ENCODE assay signal across 18 cellular contexts in the genomic region with DNA sequence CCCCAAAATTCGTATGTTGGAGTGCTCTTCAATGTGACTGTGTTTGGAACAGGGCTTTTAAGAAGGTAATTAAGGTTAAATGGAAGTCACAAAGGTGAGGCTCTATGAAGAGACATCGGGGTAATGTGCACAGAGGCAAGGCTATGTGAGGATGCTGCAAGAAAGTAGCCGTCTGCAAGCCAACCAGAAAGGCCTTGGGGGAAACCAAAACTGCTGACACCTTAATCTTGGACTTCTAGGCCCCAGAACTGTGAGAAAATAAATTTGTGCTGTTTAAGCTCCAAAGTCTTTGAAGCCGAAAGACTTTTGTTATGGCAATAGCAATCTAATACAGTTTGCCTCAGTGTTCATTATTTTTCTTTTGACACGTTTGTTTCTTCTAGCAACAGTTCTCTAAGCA. TPM values are rescaled to one million over a fixed set of nuclear protein-coding genes. Genes with fewer than 3 reads are reported as not detected.
DNase-seq lines count a peak whose midpoint lies in the region; ATAC-seq and TF ChIP-seq lines count a peak whose summit lies in the region.
"Had no signal": no experiment of that assay in that cellular context is flagged by ENCODE, and none has a peak within 500 bp of the region (broad histone marks: within the 10 kb centered on the region; RNA-seq: fewer than 3 reads in every experiment).

No MANE protein-coding gene starts in this region.

- no peaks in the 10 kb centered on the region for H3K27me3 ChIP-seq in CD4-positive, alpha-beta T cell (ENCODE audit: control insufficient read depth, insufficient read depth, low read length)
- no peaks in the 10 kb centered on the region for H3K27me3 ChIP-seq in KMS-11 (ENCODE audit: insufficient read depth, low read depth)
- no peaks in the 10 kb centered on the region for H3K27me3 ChIP-seq in esophagus squamous epithelium

- no peak overlapping the region for H3K9ac ChIP-seq in KMS-11

- peak overlapping the region; percentile 9 for H3K4me3 Mint-ChIP-seq in CD4-positive, alpha-beta T cell
- H3K4me3 Mint-ChIP-seq in neural crest cell, result peak overlapping the region; percentile 57
- no peak overlapping the region for H3K4me3 Mint-ChIP-seq in chondrocyte (ENCODE audit: unreplicated experiment)
- H3K4me3 Mint-ChIP-seq: CD4-positive, alpha-beta memory T cell had no signal

- H3K27ac Mint-ChIP-seq in CD4-positive, alpha-beta T cell, result no peak overlapping the region
- H3K27ac Mint-ChIP-seq in neural crest cell (ENCODE audit: unreplicated experiment) (no peak overlapping the region), chondrocyte (ENCODE audit: unreplicated experiment) (no peak overlapping the region)
- H3K27ac Mint-ChIP-seq: IgD-negative memory B cell had no signal

- H3K36me3 Mint-ChIP-seq in CD4-positive, alpha-beta T cell (ENCODE audit: low read depth), result peaks cover 9% of the 10 kb centered on the region
- peaks cover 6% of the 10 kb centered on the region for H3K36me3 Mint-ChIP-seq in neural crest cell (ENCODE audit: low read depth)
- H3K36me3 Mint-ChIP-seq in chondrocyte (ENCODE audit: low read depth), result no peaks in the 10 kb centered on the region
- H3K36me3 Mint-ChIP-seq: IgD-negative memory B cell had no signal

- TF ChIP-seq CTCF in CD4-positive, alpha-beta T cell (IDR thresholded peaks at IDR 0.05), result no peak
- no peak for TF ChIP-seq CTCF in KMS-11 (conservative IDR thresholded peaks at IDR 0.05; ENCODE audit: low read depth, low read length)
- no peak for TF ChIP-seq CTCF in neural crest cell (conservative IDR thresholded peaks at IDR 0.05)
- TF ChIP-seq CTCF in chondrocyte (IDR thresholded peaks at IDR 0.05), result no peak
- no peak for TF ChIP-seq CTCF in esophagus squamous epithelium (IDR thresholded peaks at IDR 0.05)

- intact Hi-C loops in CD4-positive, alpha-beta T cell (cut with DNase I, micrococcal nuclease), result loop anchor here in 1 of 2 experiments (5.0 to 10.0 kb wide), 2 partner anchors 212 to 1140 kb away; a partner anchor contains a TSS
- intact Hi-C loops in esophagus squamous epithelium (cut with DNase I), result no loop called here

- H3K36me3 ChIP-seq in KMS-11 (ENCODE audit: insufficient read depth) (no peaks in the 10 kb centered on the region), esophagus squamous epithelium (no peaks in the 10 kb centered on the region)

- peaks cover 23% of the 10 kb centered on the region for H3K4me1 Mint-ChIP-seq in CD4-positive, alpha-beta T cell (ENCODE audit: low read depth)
- H3K4me1 Mint-ChIP-seq in neural crest cell (peaks cover 30% of the 10 kb centered on the region), chondrocyte (ENCODE audit: low read depth) (peaks cover 19% of the 10 kb centered on the region)

- WGBS in esophagus squamous epithelium, 2 donors, result 80 to 83% methylated on average over 5 of the region's 5 CpGs

- no peak for TF ChIP-seq POLR2A in esophagus squamous epithelium (IDR thresholded peaks at IDR 0.05)

- DNase-seq in CD4-positive, alpha-beta T cell, result no peak
- DNase-seq in RPMI8226 (peak; percentile 42), neural crest cell (ENCODE audit: low read depth, low spot score) (no peak), OCI-M2 (lab: John Stamatoyannopoulos, UW; ENCODE audit: unreplicated experiment) (no peak), chondrocyte (ENCODE audit: low spot score) (no peak), esophagus squamous epithelium (lab: John Stamatoyannopoulos, UW) (no peak)
- DNase-seq in stimulated activated CD4-positive, alpha-beta T cell treated with anti-CD3 and anti-CD28 coated beads, Interleukin-15, amount 100 ng/mL, for 24 hours, result no peak
- DNase-seq: ACHN; CD4-positive, alpha-beta memory T cell; DMS153; DMS79; GDM1; GOT3; H7 had no signal

- CTCF ChIA-PET in CD4-positive, alpha-beta T cell (lab: Charles Lee), result no interaction called here

- H3K79me2 ChIP-seq in KMS-11 (ENCODE audit: insufficient read depth, low read depth), result 0 out of 2 replicates have a peak, but pooled peaks cover 7% of the 10 kb centered on the region

- no peak overlapping the region for H3K4me3 ChIP-seq in KMS-11 (IDR thresholded peaks at IDR 0.05; ENCODE audit: insufficient read depth, low read depth, low read length)
- H3K4me3 ChIP-seq in esophagus squamous epithelium, result no peak overlapping the region

- H3K9me3 Mint-ChIP-seq in CD4-positive, alpha-beta T cell, result no peaks in the 10 kb centered on the region
- H3K9me3 Mint-ChIP-seq in neural crest cell, result no peaks in the 10 kb centered on the region
- H3K9me3 Mint-ChIP-seq in chondrocyte (ENCODE audit: low read depth), result no peaks in the 10 kb centered on the region
- H3K9me3 Mint-ChIP-seq: CD4-positive, alpha-beta memory T cell; IgD-negative memory B cell had no signal

- H2AFZ ChIP-seq in KMS-11 (ENCODE audit: low read depth), result peak overlapping the region; percentile 10; the same call in 1 of the 2 replicates

- H3K4me1 ChIP-seq in KMS-11 (ENCODE audit: low read depth, poor library complexity, severe bottlenecking) (peaks cover 35% of the 10 kb centered on the region), esophagus squamous epithelium (peaks cover 0 to 20% (median 0%) of the 10 kb centered on the region in 3 donors)

- no peak for ATAC-seq in CD4-positive, alpha-beta T cell (ENCODE audit: poor library complexity)
- ATAC-seq: HepG2 had no signal

- H3K9me3 ChIP-seq in CD4-positive, alpha-beta T cell (ENCODE audit: control insufficient read depth, low read length), result no peaks in the 10 kb centered on the region
- H3K9me3 ChIP-seq in esophagus squamous epithelium, result no peaks in the 10 kb centered on the region

- no peak overlapping the region for H3K27ac ChIP-seq in CD4-positive, alpha-beta T cell (ENCODE audit: low read depth, low read length)
- no peak overlapping the region; the same call in 1 of the 2 replicates for H3K27ac ChIP-seq in KMS-11
- no peak overlapping the region for H3K27ac ChIP-seq in esophagus squamous epithelium
- H3K27ac ChIP-seq: C4-2B had no signal

- peak overlapping the region; percentile 39; the same call in 1 of the 2 replicates for H3K4me2 ChIP-seq in KMS-11

- no peaks in the 10 kb centered on the region for H3K27me3 Mint-ChIP-seq in CD4-positive, alpha-beta T cell
- H3K27me3 Mint-ChIP-seq in neural crest cell (ENCODE audit: low read depth) (no peaks in the 10 kb centered on the region), chondrocyte (ENCODE audit: low read depth) (no peaks in the 10 kb centered on the region)
- H3K27me3 Mint-ChIP-seq: CD4-positive, alpha-beta memory T cell; IgD-negative memory B cell had no signal

- no peaks in the 10 kb centered on the region for H4K20me1 ChIP-seq in KMS-11 (ENCODE audit: insufficient read depth)

- POLR2A ChIA-PET in CD4-positive, alpha-beta T cell (lab: Charles Lee), result no interaction called here

RNA-seq across cellular contexts. Expression of a gene that starts 2.4 kb away (rescaled TPM):
- under 1 TPM; 0.52 to 0.98 TPM for total RNA-seq in CD4-positive, alpha-beta T cell
- total RNA-seq in neural crest cell (7.8 and 8.4 TPM in 2 replicates), chondrocyte (1.3 to 3.6 TPM (median 1.8 TPM) in 3 replicates), esophagus squamous epithelium (1 to 10 TPM; 1.8 to 5.0 (median 2.0) TPM)
